4 cellular contexts compared by ENCODE assay signal in the genomic region with DNA sequence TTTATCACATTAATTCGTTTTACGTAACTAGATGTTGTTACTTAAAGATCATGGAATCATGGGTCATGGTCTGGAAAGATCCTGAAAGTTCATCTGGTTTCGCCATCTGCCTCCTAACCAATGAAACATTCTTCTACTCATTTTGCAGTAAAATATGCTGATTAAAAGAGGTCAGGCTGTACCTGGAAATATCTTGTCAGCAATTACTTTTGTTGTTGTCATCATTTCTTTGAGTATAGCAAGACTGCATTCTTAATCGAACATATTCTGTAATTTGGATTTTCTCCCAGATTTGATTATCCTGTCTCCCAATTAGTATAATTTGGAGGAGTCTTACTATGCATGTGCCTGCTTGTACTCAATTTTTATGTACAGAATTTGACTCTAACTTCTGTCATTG.
TF ChIP-seq lines count a peak whose summit lies in the region.

No MANE protein-coding gene starts in this region.

TF ChIP-seq in HepG2, 621 proteins besides CTCF, POLR2A, EP300 and RAD21:
- TF ChIP-seq AGO2 (optimal IDR thresholded peaks at IDR 0.05; ENCODE audit: low read depth, low read length) (no peak), MAFK (conservative IDR thresholded peaks at IDR 0.05 in 1 of 2, IDR thresholded peaks at IDR 0.05 in 1 of 2; ENCODE audit: low read length in 2 of 2) (peak; percentile 50 to 75; a peak in 3 of 4 replicates), FLYWCH1 (CRISPR knock-in tag; IDR thresholded peaks at IDR 0.05) (no peak), MAFF (IDR thresholded peaks at IDR 0.05; ENCODE audit: low read depth, low read length) (peak; percentile 68)
- TF ChIP-seq, protein P1, sequence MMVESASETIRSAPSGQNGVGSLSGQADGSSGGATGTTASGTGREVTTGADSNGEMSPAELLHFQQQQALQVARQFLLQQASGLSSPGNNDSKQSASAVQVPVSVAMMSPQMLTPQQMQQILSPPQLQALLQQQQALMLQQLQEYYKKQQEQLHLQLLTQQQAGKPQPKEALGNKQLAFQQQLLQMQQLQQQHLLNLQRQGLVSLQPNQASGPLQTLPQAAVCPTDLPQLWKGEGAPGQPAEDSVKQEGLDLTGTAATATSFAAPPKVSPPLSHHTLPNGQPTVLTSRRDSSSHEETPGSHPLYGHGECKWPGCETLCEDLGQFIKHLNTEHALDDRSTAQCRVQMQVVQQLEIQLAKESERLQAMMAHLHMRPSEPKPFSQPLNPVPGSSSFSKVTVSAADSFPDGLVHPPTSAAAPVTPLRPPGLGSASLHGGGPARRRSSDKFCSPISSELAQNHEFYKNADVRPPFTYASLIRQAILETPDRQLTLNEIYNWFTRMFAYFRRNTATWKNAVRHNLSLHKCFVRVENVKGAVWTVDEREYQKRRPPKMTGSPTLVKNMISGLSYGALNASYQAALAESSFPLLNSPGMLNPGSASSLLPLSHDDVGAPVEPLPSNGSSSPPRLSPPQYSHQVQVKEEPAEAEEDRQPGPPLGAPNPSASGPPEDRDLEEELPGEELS (CRISPR knock-in tag; IDR thresholded peaks at IDR 0.05): no peak

TF ChIP-seq in A549, 52 proteins besides CTCF, POLR2A, EP300 and RAD21:
- peak; percentile 33 for TF ChIP-seq MAFK (IDR thresholded peaks at IDR 0.05; ENCODE audit: partially characterized antibody)
- TF ChIP-seq, protein P2, sequence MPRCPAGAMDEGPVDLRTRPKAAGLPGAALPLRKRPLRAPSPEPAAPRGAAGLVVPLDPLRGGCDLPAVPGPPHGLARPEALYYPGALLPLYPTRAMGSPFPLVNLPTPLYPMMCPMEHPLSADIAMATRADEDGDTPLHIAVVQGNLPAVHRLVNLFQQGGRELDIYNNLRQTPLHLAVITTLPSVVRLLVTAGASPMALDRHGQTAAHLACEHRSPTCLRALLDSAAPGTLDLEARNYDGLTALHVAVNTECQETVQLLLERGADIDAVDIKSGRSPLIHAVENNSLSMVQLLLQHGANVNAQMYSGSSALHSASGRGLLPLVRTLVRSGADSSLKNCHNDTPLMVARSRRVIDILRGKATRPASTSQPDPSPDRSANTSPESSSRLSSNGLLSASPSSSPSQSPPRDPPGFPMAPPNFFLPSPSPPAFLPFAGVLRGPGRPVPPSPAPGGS (IDR thresholded peaks at IDR 0.05): no peak

TF ChIP-seq in IMR-90, 13 proteins besides CTCF, POLR2A, EP300 and RAD21:
- TF ChIP-seq MAFK (IDR thresholded peaks at IDR 0.05; ENCODE audit: low read depth, low read length): peak; percentile 29; the same call in 1 of the 2 replicates
- TF ChIP-seq MAZ (IDR thresholded peaks at IDR 0.05; ENCODE audit: borderline replicate concordance, low read depth, low read length): no peak

TF ChIP-seq in K562, 482 proteins besides CTCF, POLR2A, EP300 and RAD21:
- TF ChIP-seq POLR2B (IDR thresholded peaks at IDR 0.05; ENCODE audit: low read depth, partially characterized antibody): no peak
- TF ChIP-seq KDM2B (CRISPR knock-in tag; IDR thresholded peaks at IDR 0.05): no peak
- TF ChIP-seq NCOR1 (IDR thresholded peaks at IDR 0.05): no peak
- TF ChIP-seq ZNF316 (IDR thresholded peaks at IDR 0.05): peak; percentile 50
TF ChIP-seq in K562: peak in this region for 1.
